In the genomic region with DNA sequence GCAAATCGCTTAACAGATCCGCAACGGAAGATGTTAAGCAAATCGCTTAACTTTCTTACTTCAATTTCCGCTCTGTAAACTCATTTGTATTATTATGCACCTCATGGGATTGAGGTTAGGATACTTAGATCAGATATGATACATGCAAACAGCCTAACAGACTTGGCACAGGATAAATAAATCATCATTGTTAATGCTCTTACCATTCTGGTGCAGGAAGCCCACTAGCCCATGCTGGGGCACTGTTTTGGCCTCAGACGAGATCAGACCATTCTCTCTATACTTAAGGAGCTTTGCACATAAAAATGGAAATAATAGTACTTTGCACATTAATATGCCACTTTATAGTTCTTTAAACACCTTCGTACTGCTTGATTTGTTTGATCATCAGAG, we compare ENCODE assay signal across 6 cellular contexts. TPM values are rescaled to one million over a fixed set of nuclear protein-coding genes. Genes with fewer than 3 reads are reported as not detected.
DNase-seq lines count a peak whose midpoint lies in the region; ATAC-seq and TF ChIP-seq lines count a peak whose summit lies in the region.

No MANE protein-coding gene starts in this region.

- peaks cover 48% of the 10 kb centered on the region for H3K36me3 ChIP-seq in SJCRH30

- no peak for DNase-seq in GM12865 (ENCODE audit: low read depth)
- peak in 1 of 2 experiments; percentile 13 for DNase-seq in SJCRH30
- DNase-seq in activated gamma-delta T cell treated with Interleukin-2 at 50 U/mL for 16 hours = no peak
- no peak for DNase-seq in inferior parietal cortex (ENCODE audit: extremely low spot score)

- ATAC-seq in HG03469 (IDR thresholded peaks at IDR 0.05; ENCODE audit: unreplicated experiment) = no peak

- H3K4me3 ChIP-seq in GM12865 (ENCODE audit: low read depth, low read length) (peak overlapping the region; percentile 89), SJCRH30 (peak overlapping the region; percentile 72), iPS-18c (ENCODE audit: insufficient read depth, low read depth, low read length) (peak overlapping the region; percentile 98)

- H3K27ac ChIP-seq in SJCRH30 = peak overlapping the region; percentile 94

- 0 out of 2 replicates have a peak, but pooled peaks cover 8% of the 10 kb centered on the region for H3K4me1 ChIP-seq in SJCRH30

- H3K9me3 ChIP-seq in SJCRH30 (replicated peaks) (no peaks in the 10 kb centered on the region), iPS-18c (ENCODE audit: control insufficient read depth, insufficient read depth, low read length) (no peaks in the 10 kb centered on the region)

- no peak for TF ChIP-seq CTCF in GM12865 (IDR thresholded peaks at IDR 0.05; ENCODE audit: insufficient read depth, low read depth, low read length, missing control alignments)

- no peaks in the 10 kb centered on the region for H3K27me3 ChIP-seq in SJCRH30

RNA-seq across cellular contexts. Expression of a gene that starts 0.4 kb away (rescaled TPM):
- total RNA-seq in SJCRH30 (2014; rRNA removed; shearing (Covaris generic)) = 215 and 218 TPM in 2 replicates

RNA-seq across cellular contexts. Expression of a gene that starts 1.3 kb away (rescaled TPM):
- 200 and 208 TPM in 2 replicates for total RNA-seq in SJCRH30 (2014; rRNA removed; shearing (Covaris generic))

RNA-seq across cellular contexts. Expression of a gene that starts 23.9 kb away (rescaled TPM):
- 7.3 and 8.0 TPM in 2 replicates for total RNA-seq in SJCRH30 (2014; rRNA removed; shearing (Covaris generic))

RNA-seq across cellular contexts. Expression of a gene that starts 40.0 kb away (rescaled TPM):
- total RNA-seq in SJCRH30 (2014; rRNA removed; shearing (Covaris generic)) = 4,776 and 4,843 TPM in 2 replicates

RNA-seq across cellular contexts. Expression of a gene that starts 42.5 kb away (rescaled TPM):
- 2.2 and 4.9 TPM in 2 replicates for total RNA-seq in SJCRH30 (2014; rRNA removed; shearing (Covaris generic))
